8 cellular contexts compared by ENCODE assay signal in genomic region chr3:148379763-148380162, GRCh38.
A peak's percentile ranks its signal among the peaks of the same experiment; 100 is the strongest.
DNase-seq lines count a peak whose midpoint lies in the region; ATAC-seq and TF ChIP-seq lines count a peak whose summit lies in the region.

No MANE protein-coding gene starts in this region.

- H3K27ac ChIP-seq in Panc1 (ENCODE audit: low read length) (no peak overlapping the region), psoas muscle (no peak overlapping the region)

- intact Hi-C loops in Panc1 (cut with micrococcal nuclease; ENCODE audit: unreplicated experiment) = loop anchor here (2.0 to 10.0 kb wide), 3 partner anchors 255 to 563 kb away; no protein-coding TSS in a partner anchor
- intact Hi-C loops in psoas muscle (cut with DNase I) = loop anchor here (5.0 to 10.0 kb wide), 3 partner anchors 343 to 565 kb away; no protein-coding TSS in a partner anchor

- BruUV-seq in Panc1 (replicated peaks; lab: Mats Ljungman, UMichigan) = no TSS peak

- POLR2A ChIA-PET in Panc1 (lab: Charles Lee) = no interaction called here

- H3K36me3 ChIP-seq in Panc1 (ENCODE audit: control insufficient read depth, insufficient read depth, low read length) = no peaks in the 10 kb centered on the region
- no peaks in the 10 kb centered on the region for H3K36me3 ChIP-seq in psoas muscle (ENCODE audit: insufficient read depth in 1 of 2, low read depth in 1 of 2)

- no peak overlapping the region for H3K4me3 ChIP-seq in Panc1 (ENCODE audit: low read depth in 2 of 2, low read length in 2 of 2)
- no peak overlapping the region for H3K4me3 ChIP-seq in psoas muscle

- ATAC-seq in GM19468 (IDR thresholded peaks at IDR 0.05; ENCODE audit: extremely low read depth, unreplicated experiment) = peak; percentile 78
- peak; percentile 96 for ATAC-seq in HG03442 (IDR thresholded peaks at IDR 0.05; ENCODE audit: unreplicated experiment)
- ATAC-seq in Panc1 = peak; percentile 98
- peak; percentile 42 to 83 (median 60) for ATAC-seq in psoas muscle

- no peaks in the 10 kb centered on the region for H3K27me3 ChIP-seq in Panc1 (ENCODE audit: control insufficient read depth, insufficient read depth, low read length)
- H3K27me3 ChIP-seq in psoas muscle (ENCODE audit: insufficient read depth in 3 of 3, low read length in 2 of 3) = no peaks in the 10 kb centered on the region

- DNase-seq in DMS53 (lab: John Stamatoyannopoulos, UW) (peak; percentile 80), Panc1 (ENCODE audit: low read depth, low spot score) (peak; percentile 17), fibroblast of peridontal ligament (ENCODE audit: extremely low read depth) (peak; percentile 76), psoas muscle (no peak)
- DNase-seq in stimulated activated naive CD4-positive, alpha-beta T cell (lab: John Stamatoyannopoulos, UW) = no peak
- no peak for DNase-seq in activated CD4-positive, alpha-beta T cell treated with anti-CD3 and anti-CD28 coated beads for 4 hours

- TF ChIP-seq CTCF in Panc1 (IDR thresholded peaks at IDR 0.05) (peak; percentile 60; the same call in 1 of the 2 replicates), psoas muscle (IDR thresholded peaks at IDR 0.05) (peak; percentile 46)

- H3K9me3 ChIP-seq in Panc1 (ENCODE audit: control insufficient read depth, insufficient read depth, low read depth, low read length) (no peaks in the 10 kb centered on the region), psoas muscle (no peaks in the 10 kb centered on the region)

- CTCF ChIA-PET in Panc1 (lab: Charles Lee) = interaction anchor here (0.6 to 1.0 kb wide), 3 partner anchors 10 to 1734 kb away, joined by 5 to 7 read pairs (median 7); no protein-coding TSS in a partner anchor

- WGBS in psoas muscle, 3 donors = 58 to 61% (median 60%) methylated on average over 3 of the region's 3 CpGs

- in situ Hi-C loops in Panc1 (cut with HindIII; ENCODE audit: low pct_unique_long_range_greater_than_20kb, low sequenced_read_pairs) = no loop called here

- H3K4me1 ChIP-seq in Panc1 (ENCODE audit: control insufficient read depth, insufficient read depth, low read length) (no peaks in the 10 kb centered on the region), psoas muscle (no peaks in the 10 kb centered on the region)

Comparison
In these comparisons a context has a peak if more than half of its experiments do, and no peak if none do; other contexts are left out.
1. DNase-seq: peak in DMS53 (single experiment), Panc1 (single experiment) and fibroblast of peridontal ligament (single experiment); none in psoas muscle (0 of 2), stimulated activated naive CD4-positive, alpha-beta T cell (0 of 6) and activated CD4-positive, alpha-beta T cell treated with anti-CD3 and anti-CD28 coated beads for 4 hours (0 of 2).
2. Peak in every context shown above with its lines, with median percentiles within 50 percentile points of each other: ATAC-seq.